31 cellular contexts compared by ENCODE assay signal in genomic region chr10:19133992-19134391, GRCh38.
"Had no signal": no experiment of that assay in that cellular context is flagged by ENCODE, and none has a peak within 500 bp of the region (broad histone marks: within the 10 kb centered on the region; RNA-seq: fewer than 3 reads in every experiment).

No MANE protein-coding gene starts in this region.

- H3K4me1 ChIP-seq: Peyer's patch, SJCRH30 had no signal

- H3K4me3 Mint-ChIP-seq: T-cell had no signal

- H3K4me3 ChIP-seq: Peyer's patch, SJCRH30, SK-N-MC had no signal

- H3K27me3 ChIP-seq: Peyer's patch, SJCRH30 had no signal

- H3K36me3 Mint-ChIP-seq: T-cell had no signal

- H3K4me1 Mint-ChIP-seq: T-cell had no signal

- H3K36me3 ChIP-seq: SJCRH30 had no signal

- H3K27ac ChIP-seq: Peyer's patch, SJCRH30, SK-N-MC had no signal

- H3K27ac Mint-ChIP-seq: T-cell had no signal

- DNase-seq: Karpas-422, MM.1S, MV-4-11, NCI-H1092, NCI-H1105, NCI-H1417 treated with DMSO at 0.1 percent for 48 hours, NCI-H1436 treated with DMSO at 0.1 percent for 48 hours, NCI-H1694 treated with DMSO at 0.1 percent for 48 hours, NCI-H187 treated with DMSO at 0.1 percent for 48 hours, NCI-H2029, NCI-H2081, NCI-H2171 treated with DMSO at 0.1 percent for 48 hours, NCI-H2227 treated with DMSO at 0.1 percent for 48 hours, NCI-H345, NCI-H446, NCI-H510A treated with DMSO at 0.1 percent for 48 hours, NCI-H524 treated with DMSO at 0.1 percent for 48 hours, NCI-H526 treated with DMSO at 0.1 percent for 48 hours, NCI-H748 treated with DMSO at 0.1 percent for 48 hours, NCI-H82, OCI-M1, PC-3, Peyer's patch, RPMI8226, SHP77, SIG-M5, SJCRH30, T-cell had no signal

- H3K27me3 Mint-ChIP-seq: T-cell had no signal

- ATAC-seq: PC-3, Right ventricle myocardium inferior, SK-N-SH treated with all-trans-retinoic acid at 6 μM for 48 hours, T-cell had no signal

- H3K9me3 ChIP-seq: Peyer's patch, SJCRH30 had no signal
